In genomic region chr21:46117586-46118304, GRCh38 we compare ENCODE assay signal across 1 cellular context.
TF ChIP-seq lines count a peak whose summit lies in the region.

No MANE protein-coding gene starts in this region.

TF ChIP-seq in HepG2, 621 proteins besides CTCF, POLR2A, EP300 and RAD21:
- TF ChIP-seq, protein P1, sequence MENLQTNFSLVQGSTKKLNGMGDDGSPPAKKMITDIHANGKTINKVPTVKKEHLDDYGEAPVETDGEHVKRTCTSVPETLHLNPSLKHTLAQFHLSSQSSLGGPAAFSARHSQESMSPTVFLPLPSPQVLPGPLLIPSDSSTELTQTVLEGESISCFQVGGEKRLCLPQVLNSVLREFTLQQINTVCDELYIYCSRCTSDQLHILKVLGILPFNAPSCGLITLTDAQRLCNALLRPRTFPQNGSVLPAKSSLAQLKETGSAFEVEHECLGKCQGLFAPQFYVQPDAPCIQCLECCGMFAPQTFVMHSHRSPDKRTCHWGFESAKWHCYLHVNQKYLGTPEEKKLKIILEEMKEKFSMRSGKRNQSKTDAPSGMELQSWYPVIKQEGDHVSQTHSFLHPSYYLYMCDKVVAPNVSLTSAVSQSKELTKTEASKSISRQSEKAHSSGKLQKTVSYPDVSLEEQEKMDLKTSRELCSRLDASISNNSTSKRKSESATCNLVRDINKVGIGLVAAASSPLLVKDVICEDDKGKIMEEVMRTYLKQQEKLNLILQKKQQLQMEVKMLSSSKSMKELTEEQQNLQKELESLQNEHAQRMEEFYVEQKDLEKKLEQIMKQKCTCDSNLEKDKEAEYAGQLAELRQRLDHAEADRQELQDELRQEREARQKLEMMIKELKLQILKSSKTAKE (CRISPR knock-in tag; IDR thresholded peaks at IDR 0.05; ENCODE audit: borderline replicate concordance) = no peak
- TF ChIP-seq, protein P2, sequence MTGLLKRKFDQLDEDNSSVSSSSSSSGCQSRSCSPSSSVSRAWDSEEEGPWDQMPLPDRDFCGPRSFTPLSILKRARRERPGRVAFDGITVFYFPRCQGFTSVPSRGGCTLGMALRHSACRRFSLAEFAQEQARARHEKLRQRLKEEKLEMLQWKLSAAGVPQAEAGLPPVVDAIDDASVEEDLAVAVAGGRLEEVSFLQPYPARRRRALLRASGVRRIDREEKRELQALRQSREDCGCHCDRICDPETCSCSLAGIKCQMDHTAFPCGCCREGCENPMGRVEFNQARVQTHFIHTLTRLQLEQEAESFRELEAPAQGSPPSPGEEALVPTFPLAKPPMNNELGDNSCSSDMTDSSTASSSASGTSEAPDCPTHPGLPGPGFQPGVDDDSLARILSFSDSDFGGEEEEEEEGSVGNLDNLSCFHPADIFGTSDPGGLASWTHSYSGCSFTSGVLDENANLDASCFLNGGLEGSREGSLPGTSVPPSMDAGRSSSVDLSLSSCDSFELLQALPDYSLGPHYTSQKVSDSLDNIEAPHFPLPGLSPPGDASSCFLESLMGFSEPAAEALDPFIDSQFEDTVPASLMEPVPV (CRISPR knock-in tag; IDR thresholded peaks at IDR 0.05) = no peak
- TF ChIP-seq KLF13 (CRISPR knock-in tag; IDR thresholded peaks at IDR 0.05) (no peak), GLI4 (CRISPR knock-in tag; IDR thresholded peaks at IDR 0.05; ENCODE audit: borderline replicate concordance) (no peak), NFYB (CRISPR knock-in tag; IDR thresholded peaks at IDR 0.05) (no peak)
- TF ChIP-seq, protein P3, sequence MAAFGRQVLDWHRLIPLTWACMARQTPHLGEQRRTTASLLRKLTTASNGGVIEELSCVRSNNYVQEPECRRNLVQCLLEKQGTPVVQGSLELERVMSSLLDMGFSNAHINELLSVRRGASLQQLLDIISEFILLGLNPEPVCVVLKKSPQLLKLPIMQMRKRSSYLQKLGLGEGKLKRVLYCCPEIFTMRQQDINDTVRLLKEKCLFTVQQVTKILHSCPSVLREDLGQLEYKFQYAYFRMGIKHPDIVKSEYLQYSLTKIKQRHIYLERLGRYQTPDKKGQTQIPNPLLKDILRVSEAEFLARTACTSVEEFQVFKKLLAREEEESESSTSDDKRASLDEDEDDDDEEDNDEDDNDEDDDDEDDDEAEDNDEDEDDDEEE (CRISPR knock-in tag; IDR thresholded peaks at IDR 0.05) = no peak
